Comparison of ENCODE assay signal across 20 cellular contexts in genomic region chr14:61429316-61429715, GRCh38.
DNase-seq lines count a peak whose midpoint lies in the region; ATAC-seq, FAIRE-seq and TF ChIP-seq lines count a peak whose summit lies in the region.
"Had no signal": no experiment of that assay in that cellular context is flagged by ENCODE, and none has a peak within 500 bp of the region (broad histone marks: within the 10 kb centered on the region; RNA-seq: fewer than 3 reads in every experiment).

No MANE protein-coding gene starts in this region.

- CTCF ChIA-PET in CD8-positive, alpha-beta memory T cell (lab: Charles Lee) = interaction anchor here (1.4 kb wide), 1 partner anchor 133 kb away, joined by 3 read pairs; no protein-coding TSS in a partner anchor
- CTCF ChIA-PET in Calu3 (lab: Charles Lee) = no interaction called here

- H3K9me3 ChIP-seq in CD8-positive, alpha-beta memory T cell (ENCODE audit: low read length) = no peaks in the 10 kb centered on the region
- H3K9me3 ChIP-seq: transverse colon had no signal

- H3K4me3 ChIP-seq in CD8-positive, alpha-beta memory T cell (ENCODE audit: low read length) = no peak overlapping the region
- H3K4me3 ChIP-seq: SK-N-MC, transverse colon had no signal

- peaks cover 0 to 2% of the 10 kb centered on the region in 2 donors for H3K27me3 Mint-ChIP-seq in CD8-positive, alpha-beta memory T cell
- no peaks in the 10 kb centered on the region for H3K27me3 Mint-ChIP-seq in activated T-helper 17 cell treated with anti-CD3 and anti-CD28 coated beads, Interleukin-2, amount 50 U/mL, for 72 hours
- no peaks in the 10 kb centered on the region for H3K27me3 Mint-ChIP-seq in Calu3 (ENCODE audit: unreplicated experiment)

- TF ChIP-seq CTCF in Calu3 (IDR thresholded peaks at IDR 0.05; ENCODE audit: unreplicated experiment) = no peak

- peaks cover 63 to 93% (median 90%) of the 10 kb centered on the region in 3 donors for H3K4me1 Mint-ChIP-seq in CD8-positive, alpha-beta memory T cell
- H3K4me1 Mint-ChIP-seq in activated T-helper 17 cell treated with anti-CD3 and anti-CD28 coated beads, Interleukin-2, amount 50 U/mL, for 72 hours = peaks cover 64% of the 10 kb centered on the region
- peaks cover 15% of the 10 kb centered on the region for H3K4me1 Mint-ChIP-seq in Calu3 (ENCODE audit: low read depth, unreplicated experiment)

- no peak overlapping the region for H3K27ac ChIP-seq in CD8-positive, alpha-beta memory T cell (ENCODE audit: low read depth, low read length)
- H3K27ac ChIP-seq: SK-N-MC, transverse colon had no signal

- H3K36me3 ChIP-seq in CD8-positive, alpha-beta memory T cell (ENCODE audit: insufficient read depth, low read length) = peaks cover 2% of the 10 kb centered on the region
- H3K36me3 ChIP-seq: transverse colon had no signal

- no peak for ATAC-seq in activated T-helper 17 cell treated with anti-CD3 and anti-CD28 coated beads, Interleukin-2, amount 50 U/mL, for 72 hours (replicated peaks)
- no peak for ATAC-seq in GM18520 (IDR thresholded peaks at IDR 0.05; ENCODE audit: unreplicated experiment)
- ATAC-seq in GM21737 (IDR thresholded peaks at IDR 0.05; ENCODE audit: unreplicated experiment) = no peak

- intact Hi-C loops in Calu3 (cut with micrococcal nuclease; ENCODE audit: unreplicated experiment) = no loop called here

- peaks cover 0 to 6% (median 0%) of the 10 kb centered on the region in 5 donors for H3K9me3 Mint-ChIP-seq in CD8-positive, alpha-beta memory T cell
- H3K9me3 Mint-ChIP-seq in activated T-helper 17 cell treated with anti-CD3 and anti-CD28 coated beads, Interleukin-2, amount 50 U/mL, for 72 hours = no peaks in the 10 kb centered on the region
- H3K9me3 Mint-ChIP-seq in Calu3 (ENCODE audit: low read depth, unreplicated experiment) = peaks cover 3% of the 10 kb centered on the region

- peak overlapping the region in 3 of 7 donors; percentile 7 to 45 (median 12) for H3K4me3 Mint-ChIP-seq in CD8-positive, alpha-beta memory T cell
- peak overlapping the region; percentile 56 for H3K4me3 Mint-ChIP-seq in activated T-helper 17 cell treated with anti-CD3 and anti-CD28 coated beads, Interleukin-2, amount 50 U/mL, for 72 hours
- no peak overlapping the region for H3K4me3 Mint-ChIP-seq in Calu3 (ENCODE audit: low read depth, unreplicated experiment)
- H3K4me3 Mint-ChIP-seq: H9, nephron progenitor cell had no signal

- H3K36me3 Mint-ChIP-seq in CD8-positive, alpha-beta memory T cell = peaks cover 4 to 47% (median 9%) of the 10 kb centered on the region in 3 donors
- peaks cover 51% of the 10 kb centered on the region for H3K36me3 Mint-ChIP-seq in activated T-helper 17 cell treated with anti-CD3 and anti-CD28 coated beads, Interleukin-2, amount 50 U/mL, for 72 hours (ENCODE audit: low read depth)
- H3K36me3 Mint-ChIP-seq in Calu3 (ENCODE audit: insufficient read depth, unreplicated experiment) = no peaks in the 10 kb centered on the region

- peak overlapping the region in 7 of 8 donors; percentile 52 to 86 (median 78) for H3K27ac Mint-ChIP-seq in CD8-positive, alpha-beta memory T cell
- H3K27ac Mint-ChIP-seq in activated T-helper 17 cell treated with anti-CD3 and anti-CD28 coated beads, Interleukin-2, amount 50 U/mL, for 72 hours = peak overlapping the region; percentile 56
- H3K27ac Mint-ChIP-seq in Calu3 (ENCODE audit: unreplicated experiment) = no peak overlapping the region
- H3K27ac Mint-ChIP-seq: nephron progenitor cell had no signal

- DNase-seq in CD8-positive, alpha-beta memory T cell = no peak
- DNase-seq in HTR-8/SVneo (ENCODE audit: insufficient read length, low spot score) = no peak
- no peak for DNase-seq in Calu3
- DNase-seq: activated CD4-positive, alpha-beta T cell treated with anti-CD3 and anti-CD28 coated beads for 1 hour; activated naive CD4-positive, alpha-beta T cell; AML-193; H9; mesendoderm; NCI-H1417 treated with DMSO at 0.1 percent for 48 hours; NCI-H2227 treated with DMSO at 0.1 percent for 48 hours; nephron progenitor cell; NK-92 treated with Interleukin-12 subunit alpha and Interleukin-12 subunit beta, amount 100 ng/mL, for 24 hours; posterior cingulate gyrus; stimulated activated naive CD4-positive, alpha-beta T cell; transverse colon had no signal

- peaks cover 74% of the 10 kb centered on the region for H3K4me1 ChIP-seq in CD8-positive, alpha-beta memory T cell (ENCODE audit: insufficient read depth, low read length)
- H3K4me1 ChIP-seq: transverse colon had no signal

- no peaks in the 10 kb centered on the region for H3K27me3 ChIP-seq in CD8-positive, alpha-beta memory T cell (ENCODE audit: insufficient read depth, low read length, poor library complexity, severe bottlenecking)
- H3K27me3 ChIP-seq: transverse colon had no signal

- BruUV-seq in Calu3 (replicated peaks; lab: Mats Ljungman, UMichigan) = no TSS peak

- FAIRE-seq in HTR-8/SVneo (lab: Jason Lieb, UNC) = peak; percentile 76
- FAIRE-seq in islet of Langerhans (lab: Jason Lieb, UNC) = peak; percentile 27

- POLR2A ChIA-PET in CD8-positive, alpha-beta memory T cell (lab: Charles Lee) = no interaction called here
